Comparison of ENCODE assay signal across 29 cellular contexts in the genomic region with DNA sequence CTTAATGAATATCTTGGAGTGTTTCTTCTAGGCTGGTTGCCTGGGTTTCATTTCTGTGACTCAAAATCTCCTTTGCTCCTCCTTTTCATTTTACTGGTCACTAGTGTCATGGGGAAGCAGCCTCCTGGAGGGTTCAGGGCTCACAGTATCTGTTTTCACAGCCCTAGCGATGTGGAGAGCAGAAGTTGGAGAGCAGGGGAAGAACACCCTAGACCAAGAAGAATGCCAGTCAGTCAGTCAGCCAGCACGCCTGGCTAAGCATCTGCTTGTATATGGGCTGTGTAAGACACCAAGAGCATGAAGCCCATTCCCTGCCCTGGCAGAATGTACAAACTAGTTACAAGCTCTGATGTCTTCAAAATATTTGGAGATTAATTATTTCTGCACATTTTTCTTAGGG. TPM values are rescaled to one million over a fixed set of nuclear protein-coding genes. Genes with fewer than 3 reads are reported as not detected.
"Had no signal": no experiment of that assay in that cellular context is flagged by ENCODE, and none has a peak within 500 bp of the region (broad histone marks: within the 10 kb centered on the region; RNA-seq: fewer than 3 reads in every experiment).

No MANE protein-coding gene starts in this region.

- DNase-seq: activated CD4-positive, alpha-beta memory T cell treated with anti-CD3 and anti-CD28 coated beads, Interleukin-2, amount 10 ng/mL, durations not matched to agents 7 days and 5 days; activated CD4-positive, alpha-beta T cell treated with anti-CD3 and anti-CD28 coated beads for 1 hour; activated CD4-positive, alpha-beta T cell treated with anti-CD3 and anti-CD28 coated beads for 4 hours; activated CD4-positive, alpha-beta T cell treated with anti-CD3 and anti-CD28 coated beads, Interleukin-2, amount 10 ng/mL, durations not matched to agents 7 days and 5 days; activated CD4-positive, alpha-beta T cell treated with anti-CD3 and anti-CD28 coated beads, Interleukin-2, amount 50 U/mL, for 4 hours; activated effector memory CD4-positive, alpha-beta T cell treated with Interleukin-2 at 50 U/mL for 16 hours; activated gamma-delta T cell treated with Interleukin-2 at 50 U/mL for 16 hours; activated naive CD4-positive, alpha-beta T cell treated with anti-CD3 and anti-CD28 coated beads, Interleukin-2, amount 50 U/mL, for 16 hours; activated naive CD4-positive, alpha-beta T cell treated with Interleukin-2 at 50 U/mL for 16 hours; activated T-cell treated with anti-CD3 and anti-CD28 coated beads, Interleukin-2, amount 50 U/mL, for 4 hours; amniotic stem cell; anterior cingulate cortex; central memory CD4-positive, alpha-beta T cell; cerebellar nuclear complex; colonic mucosa; effector CD8-positive, alpha-beta T cell; endodermal cell; foreskin keratinocyte; gastrocnemius medialis; glutamatergic neuron; heart left ventricle; T-helper 2 cell had no signal

- H3K36me3 ChIP-seq: colonic mucosa, gastrocnemius medialis, heart left ventricle had no signal

- H3K9me3 ChIP-seq: colonic mucosa, gastrocnemius medialis, heart left ventricle had no signal

- ATAC-seq: activated T-cell treated with anti-CD3 and anti-CD28 coated beads, Interleukin-2, amount 50 U/mL, for 4 hours; activated T-helper 17 cell treated with anti-CD3 and anti-CD28 coated beads, Interleukin-2, amount 50 U/mL, for 72 hours; esophagus mucosa; foreskin keratinocyte; gastrocnemius medialis; heart left ventricle; WTC11 had no signal

- H3K27me3 ChIP-seq: colonic mucosa, gastrocnemius medialis had no signal

- H3K4me1 ChIP-seq: colonic mucosa, foreskin keratinocyte, heart left ventricle had no signal

- H3K4me3 ChIP-seq: colonic mucosa, gastrocnemius medialis, heart left ventricle had no signal

- FAIRE-seq: astrocyte had no signal

- H3K27ac ChIP-seq: colonic mucosa, foreskin keratinocyte, gastrocnemius medialis, heart left ventricle had no signal

RNA-seq across cellular contexts. Expression of a gene that starts 7.9 kb away (rescaled TPM):
- total RNA-seq: activated CD4-positive, alpha-beta memory T cell treated with anti-CD3 and anti-CD28 coated beads, Interleukin-2, amount 10 ng/mL, durations not matched to agents 7 days and 5 days; activated CD4-positive, alpha-beta T cell treated with anti-CD3 and anti-CD28 coated beads, Interleukin-2, amount 10 ng/mL, durations not matched to agents 7 days and 5 days; activated T-cell treated with anti-CD3 and anti-CD28 coated beads, Interleukin-2, amount 50 U/mL, for 4 hours; activated T-helper 17 cell treated with anti-CD3 and anti-CD28 coated beads, Interleukin-2, amount 50 U/mL, for 72 hours; astrocyte; dermis microvascular lymphatic vessel endothelial cell; epithelial cell of proximal tubule; foreskin keratinocyte; T-helper 1 cell treated with Interleukin-12 subunit alpha and Interleukin-12 subunit beta and Interleukin-4 antibody, amounts not matched to agents 30 ng/mL and 1 ng/mL, for 36 hours; WTC11 had no signal
